In the genomic region with DNA sequence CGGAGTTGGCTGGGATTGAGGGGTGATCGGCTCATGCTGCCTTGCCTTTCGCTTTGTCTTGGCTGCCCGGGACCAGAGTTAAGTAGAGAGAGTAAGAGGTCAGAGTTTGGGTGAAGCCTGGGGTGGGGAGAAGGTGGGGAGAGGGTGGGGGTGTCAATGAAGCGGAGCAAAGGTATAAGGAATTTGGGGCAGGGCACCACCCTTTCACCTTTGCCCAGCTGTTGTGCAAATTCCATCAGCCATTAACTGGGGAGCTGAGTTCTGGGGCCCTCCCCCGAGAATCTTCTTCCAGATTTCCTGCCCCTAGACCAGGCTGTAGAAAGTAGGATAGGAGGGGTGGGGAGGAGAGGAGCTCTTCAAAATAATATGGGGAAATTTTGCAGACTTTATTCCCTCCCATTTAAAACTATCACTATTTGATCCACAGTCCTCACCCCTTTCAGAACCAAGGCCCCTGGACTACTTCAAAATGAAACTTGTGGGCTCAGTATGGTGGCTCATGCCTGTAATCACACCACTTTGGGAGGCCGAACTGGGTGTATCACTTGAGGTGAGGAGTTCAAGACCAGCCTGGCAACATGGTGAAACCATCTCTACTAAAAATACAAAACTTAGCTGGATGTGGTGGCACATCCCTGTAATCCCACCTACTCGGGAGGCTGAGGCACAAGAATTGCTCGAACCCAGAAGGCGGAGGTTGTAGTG, we compare ENCODE assay signal across 22 cellular contexts. TPM values are rescaled to one million over a fixed set of nuclear protein-coding genes. Genes with fewer than 3 reads are reported as not detected.
DNase-seq lines count a peak whose midpoint lies in the region; ATAC-seq and TF ChIP-seq lines count a peak whose summit lies in the region.
"Had no signal": no experiment of that assay in that cellular context is flagged by ENCODE, and none has a peak within 500 bp of the region (broad histone marks: within the 10 kb centered on the region; RNA-seq: fewer than 3 reads in every experiment).

A gene with protein sequence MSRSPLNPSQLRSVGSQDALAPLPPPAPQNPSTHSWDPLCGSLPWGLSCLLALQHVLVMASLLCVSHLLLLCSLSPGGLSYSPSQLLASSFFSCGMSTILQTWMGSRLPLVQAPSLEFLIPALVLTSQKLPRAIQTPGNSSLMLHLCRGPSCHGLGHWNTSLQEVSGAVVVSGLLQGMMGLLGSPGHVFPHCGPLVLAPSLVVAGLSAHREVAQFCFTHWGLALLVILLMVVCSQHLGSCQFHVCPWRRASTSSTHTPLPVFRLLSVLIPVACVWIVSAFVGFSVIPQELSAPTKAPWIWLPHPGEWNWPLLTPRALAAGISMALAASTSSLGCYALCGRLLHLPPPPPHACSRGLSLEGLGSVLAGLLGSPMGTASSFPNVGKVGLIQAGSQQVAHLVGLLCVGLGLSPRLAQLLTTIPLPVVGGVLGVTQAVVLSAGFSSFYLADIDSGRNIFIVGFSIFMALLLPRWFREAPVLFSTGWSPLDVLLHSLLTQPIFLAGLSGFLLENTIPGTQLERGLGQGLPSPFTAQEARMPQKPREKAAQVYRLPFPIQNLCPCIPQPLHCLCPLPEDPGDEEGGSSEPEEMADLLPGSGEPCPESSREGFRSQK (minus strand): TSS at position 80 of the 705 bp plus-strand sequence. CDS start 45 bp downstream, at position 35.

- peaks cover 13% of the 10 kb centered on the region for H3K4me1 Mint-ChIP-seq in activated CD4-positive, alpha-beta T cell treated with anti-CD3 and anti-CD28 coated beads, Interleukin-2, amount 10 ng/mL, durations not matched to agents 24 days and 14 days

- H3K27me3 Mint-ChIP-seq in activated CD4-positive, alpha-beta T cell treated with anti-CD3 and anti-CD28 coated beads, Interleukin-2, amount 10 ng/mL, durations not matched to agents 24 days and 14 days = no peaks in the 10 kb centered on the region
- H3K27me3 Mint-ChIP-seq: B cell; naive B cell; stimulated activated naive CD8-positive, alpha-beta T cell treated with anti-CD3 and anti-CD28 coated beads, Interleukin-15, Interleukin-2, amounts not matched to agents 100 ng/mL and 50 ng/mL, for 24 hours had no signal

- H3K27me3 ChIP-seq in Peyer's patch (no peaks in the 10 kb centered on the region), liver (ENCODE audit: control insufficient read depth in 4 of 4, insufficient read depth in 4 of 4, low read length in 3 of 4) (no peaks in the 10 kb centered on the region), stomach smooth muscle (ENCODE audit: control insufficient read depth in 1 of 2, insufficient read depth in 2 of 2, low read length in 2 of 2) (no peaks in the 10 kb centered on the region), SJCRH30 (no peaks in the 10 kb centered on the region)

- no peak for TF ChIP-seq RAD21 in liver (IDR thresholded peaks at IDR 0.05)

- H3K36me3 ChIP-seq in Peyer's patch = peaks cover 0 to 42% (median 0%) of the 10 kb centered on the region in 3 donors
- H3K36me3 ChIP-seq in liver (ENCODE audit: control insufficient read depth in 4 of 4, insufficient read depth in 3 of 4, low read depth in 1 of 4, low read length in 3 of 4) = peaks cover 0 to 30% (median 24%) of the 10 kb centered on the region in 4 donors
- peaks cover 15 to 24% of the 10 kb centered on the region in 2 donors for H3K36me3 ChIP-seq in stomach smooth muscle (ENCODE audit: control insufficient read depth in 2 of 2, insufficient read depth in 2 of 2, low read length in 2 of 2)
- H3K36me3 ChIP-seq in SJCRH30 = no peaks in the 10 kb centered on the region

- ATAC-seq in GM19395 (IDR thresholded peaks at IDR 0.05; ENCODE audit: unreplicated experiment) (no peak), GM18517 (IDR thresholded peaks at IDR 0.05; ENCODE audit: unreplicated experiment) (no peak)
- ATAC-seq: lower lobe of right lung, PC-3, sciatic nerve, WTC11 had no signal

- no peak within 1 kb of the TSS for H3K4me3 Mint-ChIP-seq in activated CD4-positive, alpha-beta T cell treated with anti-CD3 and anti-CD28 coated beads, Interleukin-2, amount 10 ng/mL, durations not matched to agents 24 days and 14 days
- H3K4me3 Mint-ChIP-seq: B cell; stimulated activated naive CD8-positive, alpha-beta T cell treated with anti-CD3 and anti-CD28 coated beads, Interleukin-15, Interleukin-2, amounts not matched to agents 100 ng/mL and 50 ng/mL, for 24 hours; WTC11 had no signal

- intact Hi-C loops in activated CD4-positive, alpha-beta T cell treated with anti-CD3 and anti-CD28 coated beads, Interleukin-2, amount 10 ng/mL, durations not matched to agents 24 days and 14 days (cut with micrococcal nuclease) = no loop called here

- peak in 1 of 2 donors; percentile 43 for TF ChIP-seq POLR2A in Peyer's patch (IDR thresholded peaks at IDR 0.05)

- DNase-seq in activated CD4-positive, alpha-beta T cell treated with anti-CD3 and anti-CD28 coated beads, Interleukin-2, amount 10 ng/mL, durations not matched to agents 24 days and 14 days = peak; percentile 52
- no peak for DNase-seq in activated CD4-positive, alpha-beta T cell treated with anti-CD3 and anti-CD28 coated beads for 1 hour
- DNase-seq in Peyer's patch (peak in 1 of 3 donors; percentile 72), SJCRH30 (no peak)
- DNase-seq: aorta; cerebellar nuclear complex; effector CD8-positive, alpha-beta T cell; glutamatergic neuron; H7; lower lobe of right lung; naive B cell; NCI-H1417 treated with DMSO at 0.1 percent for 48 hours; NCI-H82; PC-3 had no signal

- H3K27ac ChIP-seq in Peyer's patch = peak within 1 kb of the TSS in 1 of 4 donors; percentile 81
- no peak within 1 kb of the TSS for H3K27ac ChIP-seq in liver (ENCODE audit: low read depth in 1 of 2, low read length in 2 of 2)
- peak within 1 kb of the TSS; percentile 69 for H3K27ac ChIP-seq in stomach smooth muscle (ENCODE audit: low read length)
- H3K27ac ChIP-seq in SJCRH30 = no peak within 1 kb of the TSS

- peaks cover 34% of the 10 kb centered on the region for H3K36me3 Mint-ChIP-seq in activated CD4-positive, alpha-beta T cell treated with anti-CD3 and anti-CD28 coated beads, Interleukin-2, amount 10 ng/mL, durations not matched to agents 24 days and 14 days (ENCODE audit: low read depth)

- H3K4me1 ChIP-seq in Peyer's patch = peaks cover 0 to 30% (median 0%) of the 10 kb centered on the region in 4 donors
- peaks cover 4 to 21% (median 13%) of the 10 kb centered on the region in 4 donors for H3K4me1 ChIP-seq in liver (ENCODE audit: control insufficient read depth in 4 of 4, insufficient read depth in 4 of 4, low read length in 3 of 4)
- peaks cover 11% of the 10 kb centered on the region for H3K4me1 ChIP-seq in stomach smooth muscle (ENCODE audit: control insufficient read depth, insufficient read depth, low read length)
- H3K4me1 ChIP-seq in SJCRH30 = no peaks in the 10 kb centered on the region

- TF ChIP-seq CTCF in Peyer's patch (IDR thresholded peaks at IDR 0.05) (no peak), liver (IDR thresholded peaks at IDR 0.05; ENCODE audit: low read depth, low read length, missing input control) (no peak)

- H3K9ac ChIP-seq in liver (ENCODE audit: low read depth in 1 of 2, low read length in 2 of 2) (no peak within 1 kb of the TSS), stomach smooth muscle (ENCODE audit: low read length in 2 of 2) (peak within 1 kb of the TSS in 1 of 2 donors; percentile 42)

- no peaks in the 10 kb centered on the region for H3K9me3 Mint-ChIP-seq in activated CD4-positive, alpha-beta T cell treated with anti-CD3 and anti-CD28 coated beads, Interleukin-2, amount 10 ng/mL, durations not matched to agents 24 days and 14 days
- H3K9me3 Mint-ChIP-seq: naive B cell; stimulated activated naive CD8-positive, alpha-beta T cell treated with anti-CD3 and anti-CD28 coated beads, Interleukin-15, Interleukin-2, amounts not matched to agents 100 ng/mL and 50 ng/mL, for 24 hours; WTC11 had no signal

- H3K4me3 ChIP-seq in Peyer's patch (peak within 1 kb of the TSS in 2 of 4 donors; percentile 11 to 45), liver (ENCODE audit: low read depth in 1 of 3, low read length in 3 of 3) (no peak within 1 kb of the TSS), stomach smooth muscle (ENCODE audit: low read length in 2 of 2) (no peak within 1 kb of the TSS), SJCRH30 (no peak within 1 kb of the TSS)
- H3K4me3 ChIP-seq: lower lobe of right lung had no signal

- 67% methylated on average over 10 of the region's 10 CpGs for WGBS in liver

- H3K9me3 ChIP-seq in Peyer's patch = no peaks in the 10 kb centered on the region
- H3K9me3 ChIP-seq in liver (ENCODE audit: control insufficient read depth in 4 of 4, low read length in 3 of 4) = no peaks in the 10 kb centered on the region
- no peaks in the 10 kb centered on the region for H3K9me3 ChIP-seq in stomach smooth muscle (ENCODE audit: control insufficient read depth in 2 of 2, low read length in 2 of 2)
- H3K9me3 ChIP-seq in SJCRH30 (replicated peaks) = no peaks in the 10 kb centered on the region
- H3K9me3 ChIP-seq: lower lobe of right lung had no signal

- H3K27ac Mint-ChIP-seq in activated CD4-positive, alpha-beta T cell treated with anti-CD3 and anti-CD28 coated beads, Interleukin-2, amount 10 ng/mL, durations not matched to agents 24 days and 14 days = no peak within 1 kb of the TSS
- H3K27ac Mint-ChIP-seq: stimulated activated naive CD8-positive, alpha-beta T cell treated with anti-CD3 and anti-CD28 coated beads, Interleukin-15, Interleukin-2, amounts not matched to agents 100 ng/mL and 50 ng/mL, for 24 hours had no signal

TF ChIP-seq in liver, 16 proteins besides CTCF, POLR2A, EP300 and RAD21:
- TF ChIP-seq RXRA (IDR thresholded peaks at IDR 0.05) = peak; percentile 10 to 17
- no peak for TF ChIP-seq HNF4G (IDR thresholded peaks at IDR 0.05)
- TF ChIP-seq TAF1 (conservative IDR thresholded peaks at IDR 0.05) = no peak
- TF ChIP-seq, protein P1, sequence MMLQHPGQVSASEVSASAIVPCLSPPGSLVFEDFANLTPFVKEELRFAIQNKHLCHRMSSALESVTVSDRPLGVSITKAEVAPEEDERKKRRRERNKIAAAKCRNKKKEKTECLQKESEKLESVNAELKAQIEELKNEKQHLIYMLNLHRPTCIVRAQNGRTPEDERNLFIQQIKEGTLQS (IDR thresholded peaks at IDR 0.05) = no peak
- TF ChIP-seq HNF4A (conservative IDR thresholded peaks at IDR 0.05) = peak; percentile 33 to 48

RNA-seq across cellular contexts. Expression of the gene that starts here (rescaled TPM):
- 1.8 and 2.3 TPM in 2 replicates for total RNA-seq in activated CD4-positive, alpha-beta T cell treated with anti-CD3 and anti-CD28 coated beads, Interleukin-2, amount 10 ng/mL, durations not matched to agents 24 days and 14 days
- 100 to 1,000 TPM in 1 of 4 donors, 10 to 100 TPM in 2, 1 to 10 TPM in 1; 5.0 to 111 (median 62.8) TPM for total RNA-seq in Peyer's patch
- 1 to 10 TPM in 1 of 2 donors, under 1 TPM in 1; 0.23 to 2.4 TPM for total RNA-seq in liver
- polyA plus RNA-seq in liver = under 1 TPM; 0.38 to 0.94 TPM
- total RNA-seq in SJCRH30 (2014; rRNA removed; shearing (Covaris generic)) = 0.10 and 0.13 TPM in 2 replicates
- total RNA-seq: H7 had no signal
